21 cellular contexts compared by ENCODE assay signal in the genomic region with DNA sequence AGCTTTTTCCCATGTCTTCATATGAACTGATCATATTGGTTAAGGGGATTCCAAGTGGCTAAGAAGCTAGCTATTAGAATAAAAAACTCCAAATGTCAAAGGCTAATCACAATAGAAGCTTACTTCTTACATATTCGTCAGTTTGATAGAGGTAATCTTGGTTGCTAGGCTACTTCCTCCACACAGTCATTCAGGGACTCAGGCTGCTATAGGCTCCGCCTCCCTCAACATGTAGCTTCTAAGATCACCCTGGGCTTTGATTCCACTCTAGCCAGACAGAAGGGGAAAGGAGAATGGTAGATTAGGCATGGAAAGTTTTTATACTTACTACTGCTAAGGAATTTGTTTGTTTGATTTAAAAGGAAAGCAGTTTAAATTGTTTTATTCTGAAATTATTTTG.
"Had no signal": no experiment of that assay in that cellular context is flagged by ENCODE, and none has a peak within 500 bp of the region (broad histone marks: within the 10 kb centered on the region; RNA-seq: fewer than 3 reads in every experiment).

No MANE protein-coding gene starts in this region.

- H3K27ac ChIP-seq: ascending aorta, colonic mucosa, left lung, neural progenitor cell, vagina had no signal

- ATAC-seq: activated CD8-positive, alpha-beta memory T cell treated with anti-CD3 and anti-CD28 coated beads, Interleukin-2, amount 10 ng/mL, durations not matched to agents 7 days and 5 days; left lung; T-cell had no signal

- H3K4me1 Mint-ChIP-seq: activated B cell treated with CpG ODN at 0.5 μM for 24 hours, endodermal cell, neural progenitor cell had no signal

- DNase-seq: activated B cell treated with CpG ODN at 0.5 μM for 24 hours; activated CD4-positive, alpha-beta T cell treated with anti-CD3 and anti-CD28 coated beads, Interleukin-2, amount 50 U/mL, for 1 hour; activated CD8-positive, alpha-beta memory T cell treated with anti-CD3 and anti-CD28 coated beads, Interleukin-2, amount 10 ng/mL, durations not matched to agents 7 days and 5 days; activated naive CD4-positive, alpha-beta T cell treated with Interleukin-2 at 50 U/mL for 16 hours; colonic mucosa; endodermal cell; foreskin melanocyte; kidney; left lung; midbrain; stimulated activated CD4-positive, alpha-beta T cell treated with anti-CD3 and anti-CD28 coated beads, Interleukin-12 subunit alpha, Interleukin-12 subunit beta, amount 100 ng/mL, for 4 hours; stimulated activated CD4-positive, alpha-beta T cell treated with anti-CD3 and anti-CD28 coated beads, Interleukin-1b, Interleukin-23, amount 100 ng/mL, for 48 hours; stimulated activated CD8-positive, alpha-beta memory T cell treated with anti-CD3 and anti-CD28 coated beads, Interleukin-4, amount 100 ng/mL, for 48 hours; T-cell had no signal

- H3K4me1 ChIP-seq: ascending aorta, colonic mucosa, neural progenitor cell had no signal

- H3K9me3 ChIP-seq: ascending aorta, colonic mucosa, tibial nerve, vagina had no signal

- H3K4me3 ChIP-seq: ascending aorta, colonic mucosa, left lung, neural progenitor cell, tibial nerve, vagina had no signal

- H3K27ac Mint-ChIP-seq: activated B cell treated with CpG ODN at 0.5 μM for 24 hours; activated CD8-positive, alpha-beta memory T cell treated with anti-CD3 and anti-CD28 coated beads, Interleukin-2, amount 10 ng/mL, durations not matched to agents 7 days and 5 days; endodermal cell; progenitor cell of endocrine pancreas; stimulated activated naive CD8-positive, alpha-beta T cell treated with anti-CD3 and anti-CD28 coated beads, Interleukin-15, Interleukin-2, amounts not matched to agents 100 ng/mL and 50 ng/mL, for 24 hours had no signal

- H3K36me3 Mint-ChIP-seq: neural progenitor cell, T-cell had no signal

- H3K36me3 ChIP-seq: ascending aorta, colonic mucosa, left lung, neural progenitor cell, tibial nerve, vagina had no signal

- H3K27me3 Mint-ChIP-seq: activated B cell treated with CpG ODN at 0.5 μM for 24 hours; activated CD8-positive, alpha-beta memory T cell treated with anti-CD3 and anti-CD28 coated beads, Interleukin-2, amount 10 ng/mL, durations not matched to agents 7 days and 5 days; central memory CD8-positive, alpha-beta T cell; progenitor cell of endocrine pancreas; stimulated activated naive CD8-positive, alpha-beta T cell treated with anti-CD3 and anti-CD28 coated beads, Interleukin-15, Interleukin-2, amounts not matched to agents 100 ng/mL and 50 ng/mL, for 24 hours; T-cell had no signal

- H3K27me3 ChIP-seq: ascending aorta, colonic mucosa, left lung, neural progenitor cell, tibial nerve, vagina had no signal

- H3K4me3 Mint-ChIP-seq: activated B cell treated with CpG ODN at 0.5 μM for 24 hours; activated CD8-positive, alpha-beta memory T cell treated with anti-CD3 and anti-CD28 coated beads, Interleukin-2, amount 10 ng/mL, durations not matched to agents 7 days and 5 days; central memory CD8-positive, alpha-beta T cell; endodermal cell; neural progenitor cell; stimulated activated naive CD8-positive, alpha-beta T cell treated with anti-CD3 and anti-CD28 coated beads, Interleukin-15, Interleukin-2, amounts not matched to agents 100 ng/mL and 50 ng/mL, for 24 hours; T-cell had no signal
